ENCODE assay signal across 32 cellular contexts in genomic region chr3:10353160-10353559, GRCh38. TPM values are rescaled to one million over a fixed set of nuclear protein-coding genes. Genes with fewer than 3 reads are reported as not detected.
A peak's percentile ranks its signal among the peaks of the same experiment; 100 is the strongest.
DNase-seq lines count a peak whose midpoint lies in the region; ATAC-seq and TF ChIP-seq lines count a peak whose summit lies in the region.
"Had no signal": no experiment of that assay in that cellular context is flagged by ENCODE, and none has a peak within 500 bp of the region (broad histone marks: within the 10 kb centered on the region; RNA-seq: fewer than 3 reads in every experiment).

No MANE protein-coding gene starts in this region.

- peaks cover 44% of the 10 kb centered on the region for H3K4me1 Mint-ChIP-seq in osteocyte (ENCODE audit: unreplicated experiment)
- peaks cover 5% of the 10 kb centered on the region for H3K4me1 Mint-ChIP-seq in activated T-cell treated with anti-CD3 and anti-CD28 coated beads, Interleukin-2, amount 50 U/mL, for 4 hours (ENCODE audit: low read depth)
- no peaks in the 10 kb centered on the region for H3K4me1 Mint-ChIP-seq in activated naive CD8-positive, alpha-beta T cell treated with anti-CD3 and anti-CD28 coated beads for 36 hours
- H3K4me1 Mint-ChIP-seq: immature natural killer cell had no signal

- H3K4me1 ChIP-seq in BLaER1 (peaks cover 99% of the 10 kb centered on the region), fibroblast of lung (ENCODE audit: control insufficient read depth, extremely low read depth, insufficient read depth, low read length) (peaks cover 24% of the 10 kb centered on the region)
- H3K4me1 ChIP-seq: adrenal gland, breast epithelium, gastrocnemius medialis, psoas muscle had no signal

- no peaks in the 10 kb centered on the region for H4K20me1 ChIP-seq in BLaER1
- no peaks in the 10 kb centered on the region for H4K20me1 ChIP-seq in fibroblast of lung (ENCODE audit: control insufficient read depth, extremely low read depth, insufficient read depth, low read length)

- intact Hi-C loops in Right ventricle myocardium superior (cut with DNase I): no loop called here

- no peaks in the 10 kb centered on the region for H3K36me3 Mint-ChIP-seq in osteocyte (ENCODE audit: unreplicated experiment)
- H3K36me3 Mint-ChIP-seq in activated T-cell treated with anti-CD3 and anti-CD28 coated beads, Interleukin-2, amount 50 U/mL, for 4 hours (ENCODE audit: insufficient read depth): no peaks in the 10 kb centered on the region
- H3K36me3 Mint-ChIP-seq in activated naive CD8-positive, alpha-beta T cell treated with anti-CD3 and anti-CD28 coated beads for 36 hours: no peaks in the 10 kb centered on the region
- H3K36me3 Mint-ChIP-seq: CD14-positive monocyte, immature natural killer cell had no signal

- H3K4me2 ChIP-seq in BLaER1 (peak overlapping the region; percentile 89), fibroblast of lung (ENCODE audit: extremely low read depth, insufficient read depth, low read length) (no peak overlapping the region)
- H3K4me2 ChIP-seq: KMS-11 had no signal

- H3K27ac Mint-ChIP-seq in osteocyte (ENCODE audit: unreplicated experiment): peak overlapping the region; percentile 62
- no peak overlapping the region for H3K27ac Mint-ChIP-seq in activated naive CD8-positive, alpha-beta T cell treated with anti-CD3 and anti-CD28 coated beads for 36 hours
- H3K27ac Mint-ChIP-seq: activated T-cell treated with anti-CD3 and anti-CD28 coated beads, Interleukin-2, amount 50 U/mL, for 72 hours; CD14-positive monocyte; immature natural killer cell had no signal

- no peak overlapping the region for H3K4me3 Mint-ChIP-seq in osteocyte (ENCODE audit: unreplicated experiment)
- H3K4me3 Mint-ChIP-seq in activated T-cell treated with anti-CD3 and anti-CD28 coated beads, Interleukin-2, amount 50 U/mL, for 4 hours: no peak overlapping the region
- no peak overlapping the region for H3K4me3 Mint-ChIP-seq in activated naive CD8-positive, alpha-beta T cell treated with anti-CD3 and anti-CD28 coated beads for 36 hours
- H3K4me3 Mint-ChIP-seq: activated T-cell treated with anti-CD3 and anti-CD28 coated beads, Interleukin-2, amount 50 U/mL, for 72 hours; CD14-positive monocyte; immature natural killer cell had no signal

- no peaks in the 10 kb centered on the region for H3K27me3 Mint-ChIP-seq in osteocyte (ENCODE audit: unreplicated experiment)
- peaks cover 1% of the 10 kb centered on the region for H3K27me3 Mint-ChIP-seq in activated T-cell treated with anti-CD3 and anti-CD28 coated beads, Interleukin-2, amount 50 U/mL, for 4 hours (ENCODE audit: low read depth)
- peaks cover 10% of the 10 kb centered on the region for H3K27me3 Mint-ChIP-seq in activated naive CD8-positive, alpha-beta T cell treated with anti-CD3 and anti-CD28 coated beads for 36 hours

- TF ChIP-seq CTCF in fibroblast of lung (conservative IDR thresholded peaks at IDR 0.05 in 1 of 2, IDR thresholded peaks at IDR 0.05 in 1 of 2; ENCODE audit: low read depth in 1 of 2, low read length in 2 of 2) (no peak), osteocyte (IDR thresholded peaks at IDR 0.05) (no peak)

- ATAC-seq in activated T-cell treated with anti-CD3 and anti-CD28 coated beads, Interleukin-2, amount 50 U/mL, for 4 hours: no peak
- no peak for ATAC-seq in Right ventricle myocardium superior (ENCODE audit: poor library complexity)
- ATAC-seq: activated T-cell treated with anti-CD3 and anti-CD28 coated beads, Interleukin-2, amount 50 U/mL, for 72 hours; esophagus mucosa; gastrocnemius medialis; HCT116; psoas muscle had no signal

- peak; percentile 30 for DNase-seq in amniotic epithelial cell (ENCODE audit: low read depth)
- DNase-seq in fibroblast of lung (ENCODE audit: low read depth in 2 of 2): no peak
- DNase-seq in osteocyte (ENCODE audit: extremely low spot score, unreplicated experiment): no peak
- DNase-seq in activated T-cell treated with anti-CD3 and anti-CD28 coated beads, Interleukin-2, amount 50 U/mL, for 4 hours: no peak
- DNase-seq in Kasumi-1 (lab: John Stamatoyannopoulos, UW): no peak
- no peak for DNase-seq in Right ventricle myocardium superior
- DNase-seq in activated naive CD8-positive, alpha-beta T cell treated with anti-CD3 and anti-CD28 coated beads for 36 hours: no peak
- DNase-seq: activated CD4-positive, alpha-beta T cell treated with anti-CD3 and anti-CD28 coated beads for 48 hours; activated naive CD4-positive, alpha-beta T cell treated with Interleukin-2 at 50 U/mL for 16 hours; activated T-cell treated with anti-CD3 and anti-CD28 coated beads, Interleukin-2, amount 50 U/mL, for 72 hours; adrenal gland; DMS79; effector memory CD4-positive, alpha-beta T cell; gastrocnemius medialis; GF-D8; hypothalamus; immature natural killer cell; NCI-H1436 treated with DMSO at 0.1 percent for 48 hours; NCI-H2107; NCI-H82; stimulated activated CD4-positive, alpha-beta T cell treated with anti-CD3 and anti-CD28 coated beads, Interleukin-2, amount 100 ng/mL, for 24 hours; T-helper 9 cell; tibial artery; WERI-Rb-1 had no signal

- H3K27me3 ChIP-seq in BLaER1: no peaks in the 10 kb centered on the region
- no peaks in the 10 kb centered on the region for H3K27me3 ChIP-seq in fibroblast of lung (ENCODE audit: control insufficient read depth, insufficient read depth, low read length)
- H3K27me3 ChIP-seq: adrenal gland, breast epithelium, gastrocnemius medialis had no signal

- H2AFZ ChIP-seq in fibroblast of lung (ENCODE audit: low read length): no peak overlapping the region

- no peaks in the 10 kb centered on the region for H3K9me3 Mint-ChIP-seq in osteocyte (ENCODE audit: unreplicated experiment)
- no peaks in the 10 kb centered on the region for H3K9me3 Mint-ChIP-seq in activated T-cell treated with anti-CD3 and anti-CD28 coated beads, Interleukin-2, amount 50 U/mL, for 4 hours
- no peaks in the 10 kb centered on the region for H3K9me3 Mint-ChIP-seq in activated naive CD8-positive, alpha-beta T cell treated with anti-CD3 and anti-CD28 coated beads for 36 hours
- H3K9me3 Mint-ChIP-seq: activated T-cell treated with anti-CD3 and anti-CD28 coated beads, Interleukin-2, amount 50 U/mL, for 72 hours; immature natural killer cell had no signal

- H3K36me3 ChIP-seq in BLaER1 (peaks cover 6% of the 10 kb centered on the region; the same call in 1 of the 2 replicates), fibroblast of lung (ENCODE audit: control insufficient read depth, insufficient read depth, low read length) (no peaks in the 10 kb centered on the region)
- H3K36me3 ChIP-seq: adrenal gland, breast epithelium, gastrocnemius medialis, tibial artery, WERI-Rb-1 had no signal

- no peak overlapping the region for H3K4me3 ChIP-seq in BLaER1
- no peak overlapping the region for H3K4me3 ChIP-seq in fibroblast of lung (replicated peaks in 1 of 4; ENCODE audit: control extremely low read depth in 1 of 4, insufficient read depth in 1 of 4, low read depth in 3 of 4, low read length in 4 of 4)
- H3K4me3 ChIP-seq: adrenal gland, breast epithelium, gastrocnemius medialis, psoas muscle, skin epidermis, tibial artery had no signal

- no peaks in the 10 kb centered on the region for H3K79me2 ChIP-seq in fibroblast of lung (ENCODE audit: control insufficient read depth, insufficient read depth, low read length)

- H3K9me3 ChIP-seq in BLaER1 (no peaks in the 10 kb centered on the region), fibroblast of lung (ENCODE audit: control insufficient read depth, insufficient read depth, low read depth, low read length) (no peaks in the 10 kb centered on the region)
- H3K9me3 ChIP-seq: adrenal gland, breast epithelium, gastrocnemius medialis, psoas muscle, tibial artery had no signal

- H3K27ac ChIP-seq in BLaER1 (peak overlapping the region; percentile 87), fibroblast of lung (ENCODE audit: insufficient read depth, low read length) (peak overlapping the region; percentile 50)
- H3K27ac ChIP-seq: adrenal gland, breast epithelium, gastrocnemius medialis, KMS-11, psoas muscle, skin epidermis, tibial artery, WERI-Rb-1 had no signal

- peak overlapping the region; percentile 74; the same call in 1 of the 2 replicates for H3K9ac ChIP-seq in BLaER1
- no peak overlapping the region for H3K9ac ChIP-seq in fibroblast of lung (ENCODE audit: insufficient read depth, low read length)
- H3K9ac ChIP-seq: KMS-11 had no signal

RNA-seq across cellular contexts. Expression of gene SEC13, which starts 32.2 kb away (rescaled TPM):
- total RNA-seq in fibroblast of lung: 189 and 243 TPM in 2 replicates
- 238 and 264 TPM in 2 replicates for polyA plus RNA-seq in fibroblast of lung
- 272 and 309 TPM in 2 replicates for polyA plus RNA-seq in fibroblast of lung (2012)
- 528 and 561 TPM in 2 replicates for polyA minus RNA-seq in fibroblast of lung (ENCODE audit: low replicate concordance)
- 157 and 161 TPM in 2 replicates for total RNA-seq in osteocyte
- 100 to 1,000 TPM; 143 to 154 (median 153) TPM for total RNA-seq in activated T-cell treated with anti-CD3 and anti-CD28 coated beads, Interleukin-2, amount 50 U/mL, for 4 hours
- total RNA-seq in Right ventricle myocardium superior: 50.2 TPM
- 100 to 1,000 TPM in 1 of 2 experiments, 10 to 100 TPM in 1; 99.4 to 103 TPM for total RNA-seq in activated naive CD8-positive, alpha-beta T cell treated with anti-CD3 and anti-CD28 coated beads for 36 hours
